In genomic region chr3:176814252-176814651, GRCh38 we compare ENCODE assay signal across 8 cellular contexts.
DNase-seq lines count a peak whose midpoint lies in the region; ATAC-seq, FAIRE-seq and TF ChIP-seq lines count a peak whose summit lies in the region.

No MANE protein-coding gene starts in this region.

- H3K9me3 ChIP-seq in Caco-2: no peaks in the 10 kb centered on the region
- H3K9me3 ChIP-seq in H1 (ENCODE audit: insufficient read depth in 2 of 2, low read depth in 1 of 2, low read length in 1 of 2): no peaks in the 10 kb centered on the region
- H3K9me3 ChIP-seq in mucosa of descending colon: no peaks in the 10 kb centered on the region
- no peaks in the 10 kb centered on the region for H3K9me3 ChIP-seq in esophagus squamous epithelium

- H3K79me2 ChIP-seq in H1 (ENCODE audit: control insufficient read depth in 1 of 2, insufficient read depth in 2 of 2, low read length in 2 of 2): no peaks in the 10 kb centered on the region

- H4K91ac ChIP-seq in H1 (replicated peaks; ENCODE audit: insufficient read length, low read length): no peak overlapping the region

- no peak overlapping the region for H3K27ac ChIP-seq in H1 (ENCODE audit: low read depth, low read length)
- no peak overlapping the region for H3K27ac ChIP-seq in esophagus squamous epithelium

- H3K23ac ChIP-seq in H1 (ENCODE audit: insufficient read length): no peak overlapping the region

- H2BK20ac ChIP-seq in H1 (ENCODE audit: low read length): no peak overlapping the region

- no peaks in the 10 kb centered on the region for H3K79me1 ChIP-seq in H1 (ENCODE audit: low read depth, low read length)

- 8% methylated on average over 12 of the region's 12 CpGs; no CpG with 5 or more reads in 1 of the 2 experiments for WGBS in H1 (ENCODE audit: extremely low coverage in 1 of 2, insufficient coverage in 1 of 2, insufficient read length in 1 of 2, insufficient replicate concordance in 2 of 2, low coverage in 1 of 2, low lambda C conversion rate in 2 of 2, missing lambda C conversion rate in 1 of 2), 2 experiments
- 42 to 57% methylated on average over 12 of the region's 12 CpGs for WGBS in esophagus squamous epithelium, 2 donors

- no peak overlapping the region for H3K27ac Mint-ChIP-seq in Caco-2 (ENCODE audit: unreplicated experiment)

- H3K36me3 ChIP-seq in Caco-2 (ENCODE audit: control insufficient read depth, insufficient read depth, low read length): no peaks in the 10 kb centered on the region
- H3K36me3 ChIP-seq in H1 (ENCODE audit: control insufficient read depth in 2 of 4, insufficient read depth in 4 of 4, low read length in 3 of 4): no peaks in the 10 kb centered on the region
- no peaks in the 10 kb centered on the region for H3K36me3 ChIP-seq in mucosa of descending colon (ENCODE audit: low read depth)
- H3K36me3 ChIP-seq in esophagus squamous epithelium: no peaks in the 10 kb centered on the region

- H4K5ac ChIP-seq in H1 (ENCODE audit: insufficient read length, low read depth, low read length): no peak overlapping the region

- H3K27me3 Mint-ChIP-seq in Caco-2 (ENCODE audit: insufficient read depth, unreplicated experiment): no peaks in the 10 kb centered on the region

- H3K18ac ChIP-seq in H1 (ENCODE audit: extremely low read depth, low read length): no peak overlapping the region

- H3K4me1 ChIP-seq in Caco-2 (no peaks in the 10 kb centered on the region), H1 (replicated peaks in 1 of 4; ENCODE audit: control insufficient read depth in 3 of 4, insufficient read depth in 4 of 4, low read length in 3 of 4) (no peaks in the 10 kb centered on the region), mucosa of descending colon (ENCODE audit: low read depth) (no peaks in the 10 kb centered on the region), esophagus squamous epithelium (no peaks in the 10 kb centered on the region)

- TF ChIP-seq CTCF in Caco-2 (IDR thresholded peaks at IDR 0.05; ENCODE audit: insufficient read depth in 1 of 2, low read depth in 1 of 2, low read length in 1 of 2, severe bottlenecking in 1 of 2, unreplicated experiment in 1 of 2) (peak in 1 of 2 experiments; percentile 33), H1 (IDR thresholded peaks at IDR 0.05; ENCODE audit: control extremely low read depth in 1 of 3, insufficient read depth in 1 of 3, low read depth in 1 of 3, low read length in 3 of 3) (peak; percentile 71 to 84 (median 80)), mucosa of descending colon (IDR thresholded peaks at IDR 0.05) (peak; percentile 26), esophagus squamous epithelium (IDR thresholded peaks at IDR 0.05) (peak in 1 of 6 experiments; percentile 34)

- no peak overlapping the region for H3K9ac ChIP-seq in H1 (replicated peaks in 1 of 4; ENCODE audit: extremely low read depth in 1 of 4, low read depth in 3 of 4, low read length in 3 of 4)

- no peak overlapping the region for H2BK12ac ChIP-seq in H1 (ENCODE audit: low read depth, low read length)

- TF ChIP-seq RAD21 in H1 (IDR thresholded peaks at IDR 0.05 in 1 of 2, conservative IDR thresholded peaks at IDR 0.05 in 1 of 2; ENCODE audit: low read depth in 2 of 2, low read length in 2 of 2): peak; percentile 72 to 87

- DNase-seq in Caco-2: peak; percentile 36 to 54
- peak; percentile 22 for DNase-seq in NOMO-1 treated with DMSO at 0.1 percent for 48 hours (lab: John Stamatoyannopoulos, UW; ENCODE audit: unreplicated experiment)
- peak; percentile 76 to 83 for DNase-seq in H1 (ENCODE audit: low read depth in 1 of 2, low spot score in 2 of 2)
- DNase-seq in mucosa of descending colon: peak; percentile 45 to 77 (median 51)
- DNase-seq in esophagus squamous epithelium (lab: John Stamatoyannopoulos, UW): no peak
- DNase-seq in NCI-H187 treated with DMSO at 0.1 percent for 48 hours (lab: John Stamatoyannopoulos, UW): no peak

- no peaks in the 10 kb centered on the region for H3K36me3 Mint-ChIP-seq in Caco-2 (ENCODE audit: insufficient read depth, unreplicated experiment)

- no peak overlapping the region for H2AK5ac ChIP-seq in H1 (ENCODE audit: low read depth, low read length)

- no peaks in the 10 kb centered on the region for H3K9me3 Mint-ChIP-seq in Caco-2 (ENCODE audit: unreplicated experiment)

- TF ChIP-seq POLR2A in H1 (IDR thresholded peaks at IDR 0.05; ENCODE audit: control extremely low read depth in 1 of 2, low read depth in 2 of 2, low read length in 2 of 2) (no peak), esophagus squamous epithelium (IDR thresholded peaks at IDR 0.05) (no peak)

- CTCF ChIA-PET in Caco-2 (lab: Charles Lee): no interaction called here
- CTCF ChIA-PET in H1 (lab: Charles Lee; ENCODE audit: partially characterized antibody): interaction anchor here (0.6 to 4.2 kb wide), 23 partner anchors 10 to 944 kb away, joined by 3 to 15 read pairs (median 3); no protein-coding TSS in a partner anchor

- H4K8ac ChIP-seq in H1 (ENCODE audit: extremely low read depth, insufficient read depth, low read length): no peak overlapping the region

- POLR2A ChIA-PET in Caco-2 (lab: Charles Lee): no interaction called here
- POLR2A ChIA-PET in H1 (lab: Charles Lee; ENCODE audit: partially characterized antibody): interaction anchor here (1.8 kb wide), 1 partner anchor 15 kb away, joined by 3 read pairs; no protein-coding TSS in a partner anchor

- peak; percentile 97 for ATAC-seq in GM18907 (IDR thresholded peaks at IDR 0.05; ENCODE audit: unreplicated experiment)
- ATAC-seq in HG02981 (IDR thresholded peaks at IDR 0.05; ENCODE audit: unreplicated experiment): peak; percentile 99
- peak; percentile 81 for ATAC-seq in mucosa of descending colon

- no peak overlapping the region for H3K4me3 Mint-ChIP-seq in Caco-2 (ENCODE audit: unreplicated experiment)

- no peaks in the 10 kb centered on the region for H4K20me1 ChIP-seq in H1 (replicated peaks in 1 of 2; ENCODE audit: control insufficient read depth in 1 of 2, insufficient read depth in 2 of 2, low read length in 2 of 2)

- intact Hi-C loops in Caco-2 (cut with micrococcal nuclease; ENCODE audit: unreplicated experiment) (no loop called here), mucosa of descending colon (cut with DNase I, micrococcal nuclease) (no loop called here), esophagus squamous epithelium (cut with DNase I) (no loop called here)

- no peak overlapping the region for H3K4me3 ChIP-seq in Caco-2 (ENCODE audit: low read depth, low read length)
- no peak overlapping the region for H3K4me3 ChIP-seq in H1 (ENCODE audit: extremely low read depth in 1 of 4, insufficient read depth in 2 of 4, low read depth in 3 of 4, low read length in 4 of 4)
- no peak overlapping the region for H3K4me3 ChIP-seq in mucosa of descending colon
- no peak overlapping the region for H3K4me3 ChIP-seq in esophagus squamous epithelium

- H3K27me3 ChIP-seq in Caco-2 (replicated peaks; ENCODE audit: control insufficient read depth, insufficient read depth, low read length) (no peaks in the 10 kb centered on the region), H1 (replicated peaks in 1 of 4; ENCODE audit: control insufficient read depth in 3 of 4, extremely low read depth in 1 of 4, insufficient read depth in 3 of 4, low read length in 3 of 4) (no peaks in the 10 kb centered on the region), esophagus squamous epithelium (no peaks in the 10 kb centered on the region)

- H2AFZ ChIP-seq in H1 (ENCODE audit: low read length): no peak overlapping the region

- no peak overlapping the region for H2BK5ac ChIP-seq in H1 (ENCODE audit: low read depth, low read length)

- H3K23me2 ChIP-seq in H1 (ENCODE audit: low read depth, low read length): no peaks in the 10 kb centered on the region

- no peak overlapping the region for H2BK120ac ChIP-seq in H1 (replicated peaks; ENCODE audit: low read depth, low read length)

- no peak overlapping the region for H3K4ac ChIP-seq in H1 (replicated peaks; ENCODE audit: insufficient read length, low read depth, low read length)

- BruUV-seq in Caco-2 (replicated peaks; lab: Mats Ljungman, UMichigan): no TSS peak

- FAIRE-seq in H1 (lab: Jason Lieb, UNC): peak; percentile 89

- H3K56ac ChIP-seq in H1 (replicated peaks; ENCODE audit: insufficient read length, low read depth, low read length): no peak overlapping the region

- H3K4me2 ChIP-seq in H1 (ENCODE audit: insufficient read depth in 1 of 2, low read depth in 2 of 2, low read length in 2 of 2): no peak overlapping the region

- H3K14ac ChIP-seq in H1 (ENCODE audit: insufficient read length): no peak overlapping the region

- H2BK15ac ChIP-seq in H1 (ENCODE audit: low read length): no peak overlapping the region

- H3K4me1 Mint-ChIP-seq in Caco-2 (ENCODE audit: low read depth, unreplicated experiment): no peaks in the 10 kb centered on the region

- TF ChIP-seq EP300 in H1 (IDR thresholded peaks at IDR 0.05; ENCODE audit: borderline replicate concordance in 1 of 2, low read depth in 2 of 2, low read length in 2 of 2): no peak

TF ChIP-seq in H1, 55 proteins besides CTCF, POLR2A, EP300 and RAD21:
- TF ChIP-seq JUND (IDR thresholded peaks at IDR 0.05; ENCODE audit: low read length) (peak; percentile 49; the same call in 1 of the 2 replicates), BACH1 (IDR thresholded peaks at IDR 0.05; ENCODE audit: low read length) (no peak), TBP (IDR thresholded peaks at IDR 0.05; ENCODE audit: low read depth, low read length) (peak; percentile 49; the same call in 1 of the 2 replicates), PHF8 (conservative IDR thresholded peaks at IDR 0.05; ENCODE audit: low read depth, low read length) (no peak), EGR1 (IDR thresholded peaks at IDR 0.05; ENCODE audit: borderline replicate concordance, low read depth, low read length) (no peak), YY1 (IDR thresholded peaks at IDR 0.05; ENCODE audit: low read depth, low read length) (0 out of 2 replicates have a peak, but pooled peaks have one; percentile 26), TAF7 (optimal IDR thresholded peaks at IDR 0.05; ENCODE audit: borderline replicate concordance, low read depth, low read length) (no peak), CHD2 (IDR thresholded peaks at IDR 0.05; ENCODE audit: low read length) (0 out of 2 replicates have a peak, but pooled peaks have one; percentile 32), SAP30 (IDR thresholded peaks at IDR 0.05; ENCODE audit: insufficient read depth, insufficient replicate concordance, low read length) (no peak), TAF1 (IDR thresholded peaks at IDR 0.05; ENCODE audit: low read depth, low read length) (no peak), GABPA (IDR thresholded peaks at IDR 0.05; ENCODE audit: borderline replicate concordance, insufficient read depth, low read length) (no peak), POU5F1 (IDR thresholded peaks at IDR 0.05; ENCODE audit: low read depth, low read length) (no peak)
- TF ChIP-seq, protein P1, sequence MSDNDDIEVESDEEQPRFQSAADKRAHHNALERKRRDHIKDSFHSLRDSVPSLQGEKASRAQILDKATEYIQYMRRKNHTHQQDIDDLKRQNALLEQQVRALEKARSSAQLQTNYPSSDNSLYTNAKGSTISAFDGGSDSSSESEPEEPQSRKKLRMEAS (IDR thresholded peaks at IDR 0.05): no peak

Comparison
In these comparisons a context has a peak if more than half of its experiments do, and no peak if none do; other contexts are left out.
1. DNase-seq: peak in Caco-2 (2 of 2), NOMO-1 treated with DMSO at 0.1 percent for 48 hours (single experiment), H1 (2 of 2) and mucosa of descending colon (3 of 3); none in esophagus squamous epithelium (single experiment) and NCI-H187 treated with DMSO at 0.1 percent for 48 hours (single experiment).
2. Peak in every context shown above with its lines, with median percentiles within 50 percentile points of each other: ATAC-seq.